8 cellular contexts compared by ENCODE assay signal in genomic region chr1:27724961-27725373, GRCh38. TPM values are rescaled to one million over a fixed set of nuclear protein-coding genes. Genes with fewer than 3 reads are reported as not detected.
A peak's percentile ranks its signal among the peaks of the same experiment; 100 is the strongest.
DNase-seq lines count a peak whose midpoint lies in the region; ATAC-seq and TF ChIP-seq lines count a peak whose summit lies in the region.

No MANE protein-coding gene starts in this region.

- H3K4me1 ChIP-seq in adipocyte (ENCODE audit: control insufficient read depth, insufficient read depth, low read length) (peaks cover 19% of the 10 kb centered on the region), iPS-15b (ENCODE audit: control insufficient read depth, insufficient read depth, low read length) (peaks cover 7% of the 10 kb centered on the region), spleen (peaks cover 12 to 45% (median 21%) of the 10 kb centered on the region in 6 donors)

- no peak for TF ChIP-seq POLR2A in spleen (IDR thresholded peaks at IDR 0.05)

- H3K27me3 ChIP-seq in adipocyte (replicated peaks; ENCODE audit: control insufficient read depth, insufficient read depth, low read length) (no peaks in the 10 kb centered on the region), iPS-15b (ENCODE audit: control insufficient read depth, insufficient read depth, low read length) (no peaks in the 10 kb centered on the region), spleen (replicated peaks in 1 of 7) (no peaks in the 10 kb centered on the region)

- ATAC-seq in GM21423 (IDR thresholded peaks at IDR 0.05; ENCODE audit: unreplicated experiment) = no peak

- H3K27ac ChIP-seq in spleen = peak overlapping the region; percentile 26 to 95 (median 91)

- peak overlapping the region; percentile 80 for H3K4me3 ChIP-seq in adipocyte (ENCODE audit: low read length)
- H3K4me3 ChIP-seq in iPS-15b (ENCODE audit: low read depth, low read length) = peak overlapping the region; percentile 53
- peak overlapping the region; percentile 24 to 98 (median 90) for H3K4me3 ChIP-seq in spleen

- H3K9me3 ChIP-seq in adipocyte (ENCODE audit: control insufficient read depth, low read length) = no peaks in the 10 kb centered on the region
- no peaks in the 10 kb centered on the region for H3K9me3 ChIP-seq in iPS-15b (ENCODE audit: control insufficient read depth, insufficient read depth, low read length)
- H3K9me3 ChIP-seq in spleen = no peaks in the 10 kb centered on the region

- DNase-seq in G401 (ENCODE audit: low spot score) = peak; percentile 34
- DNase-seq in NCI-H1930 (lab: John Stamatoyannopoulos, UW) = peak; percentile 59 to 72
- peak; percentile 3 for DNase-seq in adipocyte (ENCODE audit: low read depth)
- DNase-seq in spleen = peak; percentile 84
- DNase-seq in NOMO-1 treated with DMSO at 0.1 percent for 48 hours (lab: John Stamatoyannopoulos, UW; ENCODE audit: unreplicated experiment) = no peak
- no peak for DNase-seq in GM20000 (ENCODE audit: low spot score)

- intact Hi-C loops in spleen (cut with DNase I; ENCODE audit: low total_unique reads) = loop anchor here (5.0 kb wide), 1 partner anchor 53 kb away; the partner anchor contains the start of gene IFI6

- WGBS in spleen, 5 donors = 71 to 90% (median 81%) methylated on average over 9 of the region's 9 CpGs

- H3K36me3 ChIP-seq in adipocyte (ENCODE audit: control insufficient read depth, insufficient read depth, low read length, severe bottlenecking) (peaks cover 16% of the 10 kb centered on the region), iPS-15b (ENCODE audit: control insufficient read depth, insufficient read depth, low read length) (no peaks in the 10 kb centered on the region), spleen (peaks cover 0 to 25% (median 3%) of the 10 kb centered on the region in 6 donors)

- H3K9ac ChIP-seq in adipocyte (ENCODE audit: low read length) (peak overlapping the region; percentile 75), iPS-15b (ENCODE audit: low read depth, low read length) (no peak overlapping the region)

- in situ Hi-C loops in G401 (cut with HindIII; ENCODE audit: low sequenced_read_pairs) = no loop called here

- TF ChIP-seq CTCF in spleen (IDR thresholded peaks at IDR 0.05 in 8 of 11, conservative IDR thresholded peaks at IDR 0.05 in 3 of 11) (no peak), GM20000 (IDR thresholded peaks at IDR 0.05; ENCODE audit: extremely low read depth, missing control alignments) (no peak)

RNA-seq across cellular contexts. Expression of gene FAM76A, which starts 0.8 kb away (rescaled TPM):
- total RNA-seq in G401 (2014; rRNA removed; shearing (Covaris generic)) = 13.6 and 32.1 TPM in 2 replicates
- total RNA-seq in spleen = 10 to 100 TPM; 10.1 to 18.2 (median 15.5) TPM
- polyA plus RNA-seq in spleen = 1 to 10 TPM; 4.0 to 5.4 (median 4.1) TPM

RNA-seq across cellular contexts. Expression of gene STX12, which starts 48.1 kb away (rescaled TPM):
- total RNA-seq in G401 (2014; rRNA removed; shearing (Covaris generic)) = 13.3 and 18.6 TPM in 2 replicates
- total RNA-seq in spleen = 10 to 100 TPM; 45.4 to 88.1 (median 54.0) TPM
- polyA plus RNA-seq in spleen = 10 to 100 TPM; 17.7 to 33.2 (median 20.2) TPM

RNA-seq across cellular contexts. Expression of gene IFI6, which starts 53.0 kb away (rescaled TPM):
- total RNA-seq in G401 (2014; rRNA removed; shearing (Covaris generic)) = 48.2 and 49.3 TPM in 2 replicates
- total RNA-seq in spleen = 10 to 100 TPM; 41.6 to 85.8 (median 48.6) TPM
- polyA plus RNA-seq in spleen = 10 to 100 TPM; 50.7 to 85.5 (median 74.7) TPM

Comparison
In these comparisons a context has a peak if more than half of its experiments do, and no peak if none do; other contexts are left out.
1. DNase-seq: peak in G401 (single experiment), NCI-H1930 (2 of 2), adipocyte (single experiment) and spleen (single experiment); none in NOMO-1 treated with DMSO at 0.1 percent for 48 hours (single experiment) and GM20000 (single experiment).
2. Peak in every context shown above with its lines, with median percentiles within 50 percentile points of each other: H3K4me3 ChIP-seq.